Comparison of ENCODE assay signal across 24 cellular contexts in genomic region chr4:27921236-27921635, GRCh38.
DNase-seq lines count a peak whose midpoint lies in the region; ATAC-seq and TF ChIP-seq lines count a peak whose summit lies in the region.
"Had no signal": no experiment of that assay in that cellular context is flagged by ENCODE, and none has a peak within 500 bp of the region (broad histone marks: within the 10 kb centered on the region; RNA-seq: fewer than 3 reads in every experiment).

No MANE protein-coding gene starts in this region.

- CTCF ChIA-PET in IMR-90 (lab: Yijun Ruan, JAX): no interaction called here

- no peak overlapping the region for H4K5ac ChIP-seq in IMR-90 (ENCODE audit: low read depth, low read length)

- dilution Hi-C loops in IMR-90 (cut with HindIII; ENCODE audit: low sequenced_read_pairs, unreplicated experiment): no loop called here

- no CpG with 5 or more reads among the region's 4 CpGs for WGBS in IMR-90 (ENCODE audit: extremely low coverage in 2 of 2, insufficient read length in 1 of 2), 2 experiments

- intact Hi-C loops in IMR-90 (cut with micrococcal nuclease): no loop called here

- H3K14ac ChIP-seq in IMR-90 (replicated peaks; ENCODE audit: low read depth, low read length): no peak overlapping the region

- no peaks in the 10 kb centered on the region for H3K79me1 ChIP-seq in IMR-90 (ENCODE audit: low read depth in 1 of 2, low read length in 2 of 2)

- TF ChIP-seq POLR2A in IMR-90 (IDR thresholded peaks at IDR 0.05; ENCODE audit: low read depth, low read length): no peak

- no peak for ATAC-seq in IMR-90 (ENCODE audit: low read depth)
- ATAC-seq in GM21825 (IDR thresholded peaks at IDR 0.05; ENCODE audit: unreplicated experiment): no peak
- ATAC-seq: activated CD8-positive, alpha-beta T cell treated with anti-CD3 and anti-CD28 coated beads, Interleukin-2, amount 10 ng/mL, durations not matched to agents 7 days and 5 days; left cardiac atrium; naive thymus-derived CD8-positive, alpha-beta T cell; pancreas had no signal

- no TSS peak for BruUV-seq in IMR-90 (replicated peaks; lab: Mats Ljungman, UMichigan)

- H2BK5ac ChIP-seq in IMR-90 (ENCODE audit: low read depth, low read length, poor library complexity, severe bottlenecking): no peak overlapping the region

- DNase-seq in A172 (ENCODE audit: low spot score): peak; percentile 35
- DNase-seq in IMR-90: peak; percentile 22
- peak; percentile 75 for DNase-seq in brain microvascular endothelial cell
- peak; percentile 44 for DNase-seq in foreskin melanocyte
- DNase-seq in activated effector memory CD4-positive, alpha-beta T cell treated with anti-CD3 and anti-CD28 coated beads, Interleukin-2, amount 50 U/mL, for 16 hours: no peak
- no peak for DNase-seq in endothelial cell (ENCODE audit: low spot score)
- no peak for DNase-seq in T1000 (lab: John Stamatoyannopoulos, UW)
- DNase-seq: activated CD8-positive, alpha-beta T cell treated with anti-CD3 and anti-CD28 coated beads, Interleukin-2, amount 10 ng/mL, durations not matched to agents 7 days and 5 days; adrenal gland; H7; left cardiac atrium; mesendoderm; naive thymus-derived CD8-positive, alpha-beta T cell; NCI-H1436 treated with DMSO at 0.1 percent for 48 hours; NCI-H2171 treated with DMSO at 0.1 percent for 48 hours; NCI-H526; pancreas; right cardiac atrium; RPMI8226; stomach had no signal

- H4K20me1 ChIP-seq in IMR-90 (ENCODE audit: insufficient read depth, low read length): no peaks in the 10 kb centered on the region
- H4K20me1 ChIP-seq: BLaER1 had no signal

- H3K56ac ChIP-seq in IMR-90 (ENCODE audit: extremely low read depth, insufficient read depth, low read length): no peak overlapping the region

- H3K9me1 ChIP-seq in IMR-90 (ENCODE audit: insufficient read depth, low read length): no peaks in the 10 kb centered on the region

- H2AK9ac ChIP-seq in IMR-90 (replicated peaks; ENCODE audit: low read depth, low read length, poor library complexity): no peak overlapping the region

- no peak overlapping the region for H3K4me3 Mint-ChIP-seq in endothelial cell (ENCODE audit: unreplicated experiment)
- H3K4me3 Mint-ChIP-seq: activated CD8-positive, alpha-beta T cell treated with anti-CD3 and anti-CD28 coated beads, Interleukin-2, amount 10 ng/mL, durations not matched to agents 7 days and 5 days; central memory CD8-positive, alpha-beta T cell; naive thymus-derived CD8-positive, alpha-beta T cell had no signal

- no peaks in the 10 kb centered on the region for H3K36me3 Mint-ChIP-seq in endothelial cell (ENCODE audit: low read depth, unreplicated experiment)
- H3K36me3 Mint-ChIP-seq: naive thymus-derived CD8-positive, alpha-beta T cell had no signal

- H3K9me3 ChIP-seq in IMR-90 (ENCODE audit: control insufficient read depth, insufficient read depth, low read length): no peaks in the 10 kb centered on the region
- H3K9me3 ChIP-seq: adrenal gland, BLaER1, pancreas, stomach, tibial nerve had no signal

- peaks cover 2% of the 10 kb centered on the region for H3K27me3 Mint-ChIP-seq in endothelial cell (ENCODE audit: unreplicated experiment)
- H3K27me3 Mint-ChIP-seq: central memory CD8-positive, alpha-beta T cell; naive thymus-derived CD8-positive, alpha-beta T cell had no signal

- H3K23ac ChIP-seq in IMR-90 (ENCODE audit: low read depth, low read length): no peak overlapping the region

- H3K36me3 ChIP-seq in IMR-90 (ENCODE audit: control insufficient read depth, insufficient read depth, low read length) (no peaks in the 10 kb centered on the region), brain microvascular endothelial cell (replicated peaks) (no peaks in the 10 kb centered on the region)
- H3K36me3 ChIP-seq: adrenal gland, BLaER1, pancreas, stomach, tibial nerve had no signal

- H3K27ac ChIP-seq in IMR-90 (ENCODE audit: insufficient read depth, low read length) (no peak overlapping the region), brain microvascular endothelial cell (no peak overlapping the region)
- H3K27ac ChIP-seq: adrenal gland, BLaER1, pancreas, stomach had no signal

- no peak overlapping the region for H4K91ac ChIP-seq in IMR-90 (ENCODE audit: insufficient read depth, low read depth, low read length)

- no peak overlapping the region for H3K18ac ChIP-seq in IMR-90 (ENCODE audit: low read depth, low read length)

- TF ChIP-seq CTCF in IMR-90 (conservative IDR thresholded peaks at IDR 0.05; ENCODE audit: low read depth, low read length): no peak
- no peak for TF ChIP-seq CTCF in brain microvascular endothelial cell (IDR thresholded peaks at IDR 0.05; ENCODE audit: low read depth, low read length, missing control alignments)
- no peak for TF ChIP-seq CTCF in endothelial cell (IDR thresholded peaks at IDR 0.05; ENCODE audit: unreplicated experiment)

- no peak overlapping the region for H4K8ac ChIP-seq in IMR-90 (ENCODE audit: low read depth in 2 of 2, low read length in 2 of 2)

- no peak for TF ChIP-seq RAD21 in IMR-90 (IDR thresholded peaks at IDR 0.05; ENCODE audit: low read length)

- no peaks in the 10 kb centered on the region for H3K4me1 ChIP-seq in IMR-90 (ENCODE audit: control insufficient read depth, insufficient read depth, low read length)
- H3K4me1 ChIP-seq: adrenal gland, BLaER1, pancreas, stomach had no signal

- H3K27me3 ChIP-seq in IMR-90 (ENCODE audit: control insufficient read depth, insufficient read depth, low read length) (no peaks in the 10 kb centered on the region), brain microvascular endothelial cell (replicated peaks) (no peaks in the 10 kb centered on the region)
- H3K27me3 ChIP-seq: adrenal gland, BLaER1, pancreas, stomach, tibial nerve had no signal

- H3K27ac Mint-ChIP-seq in endothelial cell (ENCODE audit: unreplicated experiment): no peak overlapping the region
- H3K27ac Mint-ChIP-seq: activated CD8-positive, alpha-beta T cell treated with anti-CD3 and anti-CD28 coated beads, Interleukin-2, amount 10 ng/mL, durations not matched to agents 7 days and 5 days; naive thymus-derived CD8-positive, alpha-beta T cell had no signal

- POLR2A ChIA-PET in IMR-90 (lab: Charles Lee; ENCODE audit: unreplicated experiment): no interaction called here

- H3K4me3 ChIP-seq in IMR-90 (ENCODE audit: insufficient read depth, low read depth, low read length) (no peak overlapping the region), brain microvascular endothelial cell (ENCODE audit: low read depth, low read length) (no peak overlapping the region)
- H3K4me3 ChIP-seq: adrenal gland, BLaER1, pancreas, stomach, tibial nerve had no signal

- H3K9me3 Mint-ChIP-seq in endothelial cell (ENCODE audit: unreplicated experiment): no peaks in the 10 kb centered on the region

- no peaks in the 10 kb centered on the region for H3K4me1 Mint-ChIP-seq in endothelial cell (ENCODE audit: unreplicated experiment)
- H3K4me1 Mint-ChIP-seq: central memory CD8-positive, alpha-beta T cell; naive thymus-derived CD8-positive, alpha-beta T cell had no signal

- in situ Hi-C loops in IMR-90 (cut with MboI; ENCODE audit: low sequenced_read_pairs) (no loop called here), brain microvascular endothelial cell (cut with HindIII; ENCODE audit: low pct_ligation_motif_present, low sequenced_read_pairs) (no loop called here)

- no peak overlapping the region for H2AFZ ChIP-seq in IMR-90 (replicated peaks; ENCODE audit: low read length, poor library complexity)

- H3K4me2 ChIP-seq in IMR-90 (ENCODE audit: low read depth, low read length): no peak overlapping the region
- H3K4me2 ChIP-seq: BLaER1 had no signal

- H3K4ac ChIP-seq in IMR-90 (ENCODE audit: low read depth, low read length): no peak overlapping the region

- H2BK15ac ChIP-seq in IMR-90 (ENCODE audit: low read depth, low read length): no peak overlapping the region

- no peak overlapping the region for H2BK20ac ChIP-seq in IMR-90 (ENCODE audit: low read depth, low read length)

- no peak overlapping the region for H2BK120ac ChIP-seq in IMR-90 (ENCODE audit: low read depth, low read length)

- no peak overlapping the region for H3K9ac ChIP-seq in IMR-90 (ENCODE audit: low read depth, low read length)
- H3K9ac ChIP-seq: BLaER1 had no signal

- H2AK5ac ChIP-seq in IMR-90 (ENCODE audit: low read depth, low read length): no peak overlapping the region

TF ChIP-seq in IMR-90, 13 proteins besides CTCF, POLR2A, EP300 and RAD21:
- no peak for TF ChIP-seq USF2 (IDR thresholded peaks at IDR 0.05; ENCODE audit: low read depth, low read length)
- no peak for TF ChIP-seq MXI1 (IDR thresholded peaks at IDR 0.05; ENCODE audit: borderline replicate concordance, low read depth, low read length)
- no peak for TF ChIP-seq NFE2L2 (IDR thresholded peaks at IDR 0.05; ENCODE audit: low read depth, low read length)
- no peak for TF ChIP-seq ELK1 (IDR thresholded peaks at IDR 0.05; ENCODE audit: borderline replicate concordance, low read depth, low read length)
- TF ChIP-seq CEBPB (IDR thresholded peaks at IDR 0.05; ENCODE audit: low read depth, low read length): no peak

Comparison
In these comparisons a context has a peak if more than half of its experiments do, and no peak if none do; other contexts are left out.
1. DNase-seq: peak in A172 (single experiment), IMR-90 (single experiment), brain microvascular endothelial cell (single experiment) and foreskin melanocyte (single experiment); none in activated effector memory CD4-positive, alpha-beta T cell treated with anti-CD3 and anti-CD28 coated beads, Interleukin-2, amount 50 U/mL, for 16 hours (single experiment), endothelial cell (single experiment) and T1000 (single experiment).